In genomic region chr19:45340232-45340898, GRCh38 we compare ENCODE assay signal across 9 cellular contexts. TPM values are rescaled to one million over a fixed set of nuclear protein-coding genes. Genes with fewer than 3 reads are reported as not detected.
DNase-seq lines count a peak whose midpoint lies in the region; ATAC-seq and TF ChIP-seq lines count a peak whose summit lies in the region.
"Had no signal": no experiment of that assay in that cellular context is flagged by ENCODE, and none has a peak within 500 bp of the region (broad histone marks: within the 10 kb centered on the region; RNA-seq: fewer than 3 reads in every experiment).

Gene KLC3, plus strand, starts transcription at chr19:45340750. Its CDS starts 4,792 bp downstream, at chr19:45345542.

- TF ChIP-seq CTCF in omental fat pad (IDR thresholded peaks at IDR 0.05) = no peak

- no peaks in the 10 kb centered on the region for H3K36me3 ChIP-seq in endocrine pancreas (ENCODE audit: control insufficient read depth, insufficient read depth, low read length)

- DNase-seq in NCI-H1417 (lab: John Stamatoyannopoulos, UW) (peak; percentile 59 to 72 (median 60)), NCI-H1417 treated with DMSO at 0.1 percent for 48 hours (lab: John Stamatoyannopoulos, UW) (no peak), omental fat pad (ENCODE audit: low spot score) (no peak), GDM1 (lab: John Stamatoyannopoulos, UW) (no peak), UCSD-AML1 (lab: John Stamatoyannopoulos, UW; ENCODE audit: unreplicated experiment) (no peak)

- H3K9me3 ChIP-seq in endocrine pancreas (ENCODE audit: control insufficient read depth, low read length) = no peaks in the 10 kb centered on the region

- H3K4me3 ChIP-seq in endocrine pancreas (ENCODE audit: control insufficient read depth, insufficient read depth, low read length) = no peak within 1 kb of the TSS

- peak within 1 kb of the TSS; percentile 14 for H3K9ac ChIP-seq in endocrine pancreas (ENCODE audit: control insufficient read depth, insufficient read depth, low read length)

- peak; percentile 13 to 24 for ATAC-seq in activated CD4-positive, CD25-positive, alpha-beta regulatory T cell treated with anti-CD3 and anti-CD28 coated beads, Interleukin-2, amount 50 U/mL, for 24 hours
- peak; percentile 28 for ATAC-seq in omental fat pad (ENCODE audit: low FRiP score)
- ATAC-seq in GM21423 (IDR thresholded peaks at IDR 0.05; ENCODE audit: unreplicated experiment) = no peak

- H3K27me3 ChIP-seq in endocrine pancreas (ENCODE audit: control insufficient read depth, insufficient read depth, low read length) = no peaks in the 10 kb centered on the region

- no peaks in the 10 kb centered on the region for H3K4me1 ChIP-seq in endocrine pancreas (ENCODE audit: control insufficient read depth, insufficient read depth, low read length)

RNA-seq across cellular contexts. Expression of gene KLC3, which starts in this region (rescaled TPM):
- total RNA-seq in omental fat pad = 1 to 10 TPM in 1 of 4 donors, under 1 TPM in 1, not detected in 2; 0.36 to 2.0 TPM
- total RNA-seq: neural crest cell had no signal

Comparison
In these comparisons a context has a peak if more than half of its experiments do, and no peak if none do; other contexts are left out.
1. DNase-seq: peak in NCI-H1417 (3 of 3); none in NCI-H1417 treated with DMSO at 0.1 percent for 48 hours (single experiment), omental fat pad (single experiment), GDM1 (single experiment) and UCSD-AML1 (single experiment).